ENCODE assay signal across 1 cellular context in the genomic region with DNA sequence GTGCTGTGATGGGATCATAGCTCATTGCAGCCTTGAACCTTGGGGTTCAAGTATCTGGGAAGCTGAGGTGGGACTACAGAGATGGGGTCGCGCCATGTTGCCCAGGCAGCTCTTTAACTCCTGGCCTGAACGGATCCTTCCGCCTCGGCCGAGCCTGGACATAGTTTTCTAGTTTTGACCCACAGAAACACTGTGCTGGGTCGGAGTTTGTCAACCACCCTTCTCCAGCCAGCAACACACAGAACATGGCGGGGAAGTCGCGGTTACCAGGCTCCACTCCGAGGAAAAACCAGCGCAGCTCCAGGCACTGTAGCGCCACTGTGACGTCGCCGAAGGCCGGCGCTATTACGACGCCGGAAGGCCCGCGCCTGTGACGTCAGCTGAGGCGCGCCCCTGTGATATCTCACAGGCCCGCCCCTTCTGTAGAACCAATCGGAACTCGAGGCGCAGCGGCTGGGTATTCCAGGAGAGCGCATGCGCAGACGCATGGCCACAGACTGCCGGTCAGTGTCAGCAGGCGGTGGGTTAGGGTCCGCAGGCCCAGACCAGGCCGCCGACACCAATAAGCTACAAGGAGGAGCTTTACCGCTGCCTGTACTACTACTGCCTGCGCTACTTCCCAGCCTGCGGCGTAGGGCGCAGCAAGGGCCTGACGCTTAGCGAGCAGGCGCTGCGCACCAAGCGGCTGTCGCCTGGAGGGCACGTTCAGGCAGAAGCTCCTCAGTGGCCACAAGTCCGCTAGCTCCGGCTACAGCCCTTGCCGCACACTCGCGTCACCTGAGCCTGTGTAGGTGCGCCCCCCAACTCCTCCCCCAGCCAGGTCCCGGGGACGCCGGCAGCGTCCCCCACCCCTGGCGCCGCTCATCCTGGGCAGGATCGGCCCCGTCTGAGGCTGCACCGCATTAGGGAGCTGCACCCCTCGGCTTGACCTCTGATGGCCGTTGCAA.
A peak's percentile ranks its signal among the peaks of the same experiment; 100 is the strongest.
TF ChIP-seq lines count a peak whose summit lies in the region.

No MANE protein-coding gene starts in this region.

TF ChIP-seq in HepG2, 621 proteins besides CTCF, POLR2A, EP300 and RAD21 (continued from another document and continues in another):
- TF ChIP-seq FLYWCH1 (CRISPR knock-in tag; IDR thresholded peaks at IDR 0.05) (no peak), SALL2 (CRISPR knock-in tag; IDR thresholded peaks at IDR 0.05) (peak; percentile 96), ARID2 (CRISPR knock-in tag; IDR thresholded peaks at IDR 0.05; ENCODE audit: borderline replicate concordance) (peak; percentile 95; the same call in 1 of the 2 replicates), BCL6 (CRISPR knock-in tag; IDR thresholded peaks at IDR 0.05) (peak; percentile 45; the same call in 1 of the 2 replicates), TSC22D2 (CRISPR knock-in tag; IDR thresholded peaks at IDR 0.05; ENCODE audit: borderline replicate concordance) (no peak; the same call in 1 of the 2 replicates), POGZ (CRISPR knock-in tag; IDR thresholded peaks at IDR 0.05) (peak; percentile 93), ZNF770 (CRISPR knock-in tag; IDR thresholded peaks at IDR 0.05) (peak; percentile 63; the same call in 1 of the 2 replicates), MNT (IDR thresholded peaks at IDR 0.05) (no peak), ZNF850 (CRISPR knock-in tag; conservative IDR thresholded peaks at IDR 0.05) (0 out of 2 replicates have a peak, but pooled peaks have one; percentile 19), ZNF136 (CRISPR knock-in tag; IDR thresholded peaks at IDR 0.05; ENCODE audit: low read depth) (peak; percentile 97), GFI1 (CRISPR knock-in tag; IDR thresholded peaks at IDR 0.05; ENCODE audit: borderline replicate concordance) (peak; percentile 64; the same call in 1 of the 2 replicates), ZBTB1 (CRISPR knock-in tag; IDR thresholded peaks at IDR 0.05; ENCODE audit: borderline replicate concordance) (no peak), SKIL (CRISPR knock-in tag; IDR thresholded peaks at IDR 0.05; ENCODE audit: borderline replicate concordance) (peak; percentile 52; the same call in 1 of the 2 replicates), ZNF761 (CRISPR knock-in tag; conservative IDR thresholded peaks at IDR 0.05) (no peak), ZNF17 (CRISPR knock-in tag; IDR thresholded peaks at IDR 0.05) (peak; percentile 61; the same call in 1 of the 2 replicates), ZNF550 (CRISPR knock-in tag; IDR thresholded peaks at IDR 0.05; ENCODE audit: borderline replicate concordance) (no peak), MTF2 (CRISPR knock-in tag; IDR thresholded peaks at IDR 0.05; ENCODE audit: borderline replicate concordance) (0 out of 2 replicates have a peak, but pooled peaks have one; percentile 53), NCOA2 (CRISPR knock-in tag; IDR thresholded peaks at IDR 0.05) (peak; percentile 61), ZNF883 (CRISPR knock-in tag; IDR thresholded peaks at IDR 0.05; ENCODE audit: not compliant biosample characterization) (peak; percentile 96), DNMT3B (CRISPR knock-in tag; conservative IDR thresholded peaks at IDR 0.05) (peak; percentile 87; the same call in 1 of the 2 replicates), HES4 (CRISPR knock-in tag; IDR thresholded peaks at IDR 0.05; ENCODE audit: borderline replicate concordance) (no peak), CHCHD3 (CRISPR knock-in tag; IDR thresholded peaks at IDR 0.05) (no peak), DR1 (CRISPR knock-in tag; IDR thresholded peaks at IDR 0.05) (peak; percentile 96), TCF7L2 (IDR thresholded peaks at IDR 0.05; ENCODE audit: low read depth, low read length) (no peak), HOXA5 (CRISPR knock-in tag; IDR thresholded peaks at IDR 0.05) (peak; percentile 39; the same call in 1 of the 2 replicates), ZNF792 (CRISPR knock-in tag; IDR thresholded peaks at IDR 0.05) (peak; percentile 81), CEBPG (CRISPR knock-in tag; IDR thresholded peaks at IDR 0.05) (no peak; the same call in 1 of the 2 replicates), ZNF557 (CRISPR knock-in tag; IDR thresholded peaks at IDR 0.05) (no peak), ZFP90 (CRISPR knock-in tag; IDR thresholded peaks at IDR 0.05; ENCODE audit: borderline replicate concordance) (peak; percentile 98), ZNF687 (CRISPR knock-in tag; IDR thresholded peaks at IDR 0.05) (peak; percentile 99), HOXA3 (CRISPR knock-in tag; IDR thresholded peaks at IDR 0.05) (peak; percentile 100), CREM (IDR thresholded peaks at IDR 0.05) (peak; percentile 99), CREM (CRISPR knock-in tag; IDR thresholded peaks at IDR 0.05) (peak; percentile 86), GABPB1 (CRISPR knock-in tag; IDR thresholded peaks at IDR 0.05) (peak; percentile 96), ZNF24 (IDR thresholded peaks at IDR 0.05) (no peak), ZNF570 (CRISPR knock-in tag; IDR thresholded peaks at IDR 0.05; ENCODE audit: borderline replicate concordance) (no peak), KLF6 (CRISPR knock-in tag; IDR thresholded peaks at IDR 0.05) (peak; percentile 84), ZSCAN30 (CRISPR knock-in tag; IDR thresholded peaks at IDR 0.05) (no peak), BCLAF1 (IDR thresholded peaks at IDR 0.05) (no peak)
- TF ChIP-seq, protein P1, sequence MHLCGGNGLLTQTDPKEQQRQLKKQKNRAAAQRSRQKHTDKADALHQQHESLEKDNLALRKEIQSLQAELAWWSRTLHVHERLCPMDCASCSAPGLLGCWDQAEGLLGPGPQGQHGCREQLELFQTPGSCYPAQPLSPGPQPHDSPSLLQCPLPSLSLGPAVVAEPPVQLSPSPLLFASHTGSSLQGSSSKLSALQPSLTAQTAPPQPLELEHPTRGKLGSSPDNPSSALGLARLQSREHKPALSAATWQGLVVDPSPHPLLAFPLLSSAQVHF (CRISPR knock-in tag; IDR thresholded peaks at IDR 0.05), result peak; percentile 89; the same call in 1 of the 2 replicates
- TF ChIP-seq, protein P2, sequence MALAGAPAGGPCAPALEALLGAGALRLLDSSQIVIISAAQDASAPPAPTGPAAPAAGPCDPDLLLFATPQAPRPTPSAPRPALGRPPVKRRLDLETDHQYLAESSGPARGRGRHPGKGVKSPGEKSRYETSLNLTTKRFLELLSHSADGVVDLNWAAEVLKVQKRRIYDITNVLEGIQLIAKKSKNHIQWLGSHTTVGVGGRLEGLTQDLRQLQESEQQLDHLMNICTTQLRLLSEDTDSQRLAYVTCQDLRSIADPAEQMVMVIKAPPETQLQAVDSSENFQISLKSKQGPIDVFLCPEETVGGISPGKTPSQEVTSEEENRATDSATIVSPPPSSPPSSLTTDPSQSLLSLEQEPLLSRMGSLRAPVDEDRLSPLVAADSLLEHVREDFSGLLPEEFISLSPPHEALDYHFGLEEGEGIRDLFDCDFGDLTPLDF (CRISPR knock-in tag; IDR thresholded peaks at IDR 0.05), result peak; percentile 77
- TF ChIP-seq, protein P3, sequence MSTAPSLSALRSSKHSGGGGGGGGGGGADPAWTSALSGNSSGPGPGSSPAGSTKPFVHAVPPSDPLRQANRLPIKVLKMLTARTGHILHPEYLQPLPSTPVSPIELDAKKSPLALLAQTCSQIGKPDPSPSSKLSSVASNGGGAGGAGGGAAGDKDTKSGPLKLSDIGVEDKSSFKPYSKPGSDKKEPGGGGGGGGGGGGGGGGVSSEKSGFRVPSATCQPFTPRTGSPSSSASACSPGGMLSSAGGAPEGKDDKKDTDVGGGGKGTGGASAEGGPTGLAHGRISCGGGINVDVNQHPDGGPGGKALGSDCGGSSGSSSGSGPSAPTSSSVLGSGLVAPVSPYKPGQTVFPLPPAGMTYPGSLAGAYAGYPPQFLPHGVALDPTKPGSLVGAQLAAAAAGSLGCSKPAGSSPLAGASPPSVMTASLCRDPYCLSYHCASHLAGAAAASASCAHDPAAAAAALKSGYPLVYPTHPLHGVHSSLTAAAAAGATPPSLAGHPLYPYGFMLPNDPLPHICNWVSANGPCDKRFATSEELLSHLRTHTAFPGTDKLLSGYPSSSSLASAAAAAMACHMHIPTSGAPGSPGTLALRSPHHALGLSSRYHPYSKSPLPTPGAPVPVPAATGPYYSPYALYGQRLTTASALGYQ (CRISPR knock-in tag; IDR thresholded peaks at IDR 0.05), result peak; percentile 72
- TF ChIP-seq, protein P4, sequence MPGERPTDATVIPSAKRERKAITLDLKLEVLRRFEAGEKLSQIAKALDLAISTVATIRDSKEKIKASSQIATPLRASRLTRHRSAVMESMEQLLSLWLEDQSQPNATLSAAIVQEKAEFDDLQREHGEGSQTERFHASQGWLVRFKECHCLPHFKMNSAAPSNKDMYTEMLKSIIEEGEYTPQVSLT (CRISPR knock-in tag; IDR thresholded peaks at IDR 0.05; ENCODE audit: borderline replicate concordance, low read depth), result no peak
